ENCODE assay signal across 26 cellular contexts in genomic region chr3:78140274-78140673, GRCh38.
DNase-seq lines count a peak whose midpoint lies in the region; ATAC-seq and TF ChIP-seq lines count a peak whose summit lies in the region.
"Had no signal": no experiment of that assay in that cellular context is flagged by ENCODE, and none has a peak within 500 bp of the region (broad histone marks: within the 10 kb centered on the region; RNA-seq: fewer than 3 reads in every experiment).

No MANE protein-coding gene starts in this region.

- no peak overlapping the region for H3K23ac ChIP-seq in mesenchymal stem cell (ENCODE audit: low read length in 2 of 2)

- H2AK5ac ChIP-seq in mesenchymal stem cell (ENCODE audit: low read length, severe bottlenecking) = no peak overlapping the region

- H3K27ac ChIP-seq in SJSA1 = peak overlapping the region; percentile 59; the same call in 1 of the 2 replicates
- H3K27ac ChIP-seq in mesenchymal stem cell (ENCODE audit: low read length, poor library complexity, severe bottlenecking) = no peak overlapping the region
- H3K27ac ChIP-seq: left lung, neural progenitor cell, parathyroid adenoma, PC-9, right atrium auricular region, thoracic aorta had no signal

- H4K91ac ChIP-seq in mesenchymal stem cell (ENCODE audit: low read length) = no peak overlapping the region

- H3K27me3 ChIP-seq in SJSA1 (replicated peaks) (no peaks in the 10 kb centered on the region), mesenchymal stem cell (ENCODE audit: control insufficient read depth in 1 of 2, insufficient read depth in 1 of 2, low read length in 2 of 2) (no peaks in the 10 kb centered on the region)
- H3K27me3 ChIP-seq: left lung, neural progenitor cell, right atrium auricular region had no signal

- H3K9ac ChIP-seq in mesenchymal stem cell (ENCODE audit: low read length) = no peak overlapping the region
- H3K9ac ChIP-seq: neural progenitor cell, parathyroid adenoma had no signal

- peak; percentile 50 for TF ChIP-seq CTCF in choroid plexus epithelial cell (conservative IDR thresholded peaks at IDR 0.05; ENCODE audit: low read depth, low read length)

- H3K4me1 ChIP-seq in SJSA1 (replicated peaks) (peaks cover 34% of the 10 kb centered on the region), mesenchymal stem cell (ENCODE audit: control insufficient read depth, insufficient read depth, low read depth, low read length) (no peaks in the 10 kb centered on the region)
- H3K4me1 ChIP-seq: left lung, neural progenitor cell, parathyroid adenoma, right atrium auricular region had no signal

- H3K79me1 ChIP-seq in mesenchymal stem cell (replicated peaks; ENCODE audit: low read length, poor library complexity, severe bottlenecking) = no peaks in the 10 kb centered on the region

- no peak overlapping the region for H2BK15ac ChIP-seq in mesenchymal stem cell (ENCODE audit: low read depth, poor library complexity, severe bottlenecking)

- no peak overlapping the region for H4K8ac ChIP-seq in mesenchymal stem cell (ENCODE audit: low read length)

- H3K9me3 ChIP-seq in SJSA1 (replicated peaks) = no peaks in the 10 kb centered on the region
- no peaks in the 10 kb centered on the region for H3K9me3 ChIP-seq in mesenchymal stem cell (ENCODE audit: control insufficient read depth, low read length)
- H3K9me3 ChIP-seq: right atrium auricular region, thoracic aorta had no signal

- DNase-seq in ELR (ENCODE audit: low read depth) (peak; percentile 23), SJSA1 (ENCODE audit: low read depth in 1 of 2, low spot score in 2 of 2) (no peak), choroid plexus epithelial cell (ENCODE audit: low read depth) (peak; percentile 53), mesenchymal stem cell (peak; percentile 19), NOMO-1 treated with dmso at 0.1 percent for 144 hours (lab: John Stamatoyannopoulos, UW; ENCODE audit: unreplicated experiment) (no peak), posterior cingulate gyrus (no peak)
- DNase-seq: activated CD4-positive, alpha-beta T cell treated with anti-CD3 and anti-CD28 coated beads, Interleukin-2, amount 50 U/mL, for 1 hour; activated CD4-positive, CD25-positive, alpha-beta regulatory T cell; activated effector memory CD4-positive, alpha-beta T cell treated with anti-CD3 and anti-CD28 coated beads, Interleukin-2, amount 50 U/mL, for 16 hours; activated T-cell treated with anti-CD3 and anti-CD28 coated beads, Interleukin-2, amount 50 U/mL, for 24 hours; aorta; DMS153; glutamatergic neuron; left lung; NCI-H1048; NCI-H187; NCI-H524; PC-9; stimulated activated CD4-positive, alpha-beta T cell treated with anti-CD3 and anti-CD28 coated beads, Interleukin-1b, Interleukin-23, amount 100 ng/mL, for 48 hours had no signal

- H2BK12ac ChIP-seq in mesenchymal stem cell (ENCODE audit: low read length in 2 of 2) = no peak overlapping the region

- no peak overlapping the region for H3K18ac ChIP-seq in mesenchymal stem cell (ENCODE audit: low read depth in 1 of 2, low read length in 2 of 2)

- no peak overlapping the region for H3K14ac ChIP-seq in mesenchymal stem cell (ENCODE audit: low read length in 2 of 2)

- H2AFZ ChIP-seq in mesenchymal stem cell (ENCODE audit: low read depth, low read length) = no peak overlapping the region
- H2AFZ ChIP-seq: neural progenitor cell, parathyroid adenoma, PC-9 had no signal

- H3K4me3 ChIP-seq in SJSA1 (no peak overlapping the region), choroid plexus epithelial cell (ENCODE audit: low read depth, low read length) (no peak overlapping the region), mesenchymal stem cell (ENCODE audit: insufficient read depth in 1 of 2, low read depth in 1 of 2, low read length in 2 of 2) (no peak overlapping the region)
- H3K4me3 ChIP-seq: left lung, neural progenitor cell, PC-9, right atrium auricular region, thoracic aorta had no signal

- no peak for ATAC-seq in GM21723 (IDR thresholded peaks at IDR 0.05; ENCODE audit: unreplicated experiment)
- ATAC-seq: left lung, Right ventricle myocardium inferior, SK-N-SH treated with all-trans-retinoic acid at 6 μM for 48 hours had no signal

- H3K4me2 ChIP-seq in mesenchymal stem cell (ENCODE audit: low read length, poor library complexity, severe bottlenecking) = no peak overlapping the region
- H3K4me2 ChIP-seq: neural progenitor cell, PC-9 had no signal

- H2BK5ac ChIP-seq in mesenchymal stem cell (ENCODE audit: low read depth, low read length, poor library complexity, severe bottlenecking) = no peak overlapping the region

- H3K4ac ChIP-seq in mesenchymal stem cell (ENCODE audit: low read depth in 1 of 2, low read length in 2 of 2) = no peak overlapping the region

- H2BK120ac ChIP-seq in mesenchymal stem cell (ENCODE audit: low read depth, low read length) = no peak overlapping the region

- no peaks in the 10 kb centered on the region for H3K36me3 ChIP-seq in SJSA1
- H3K36me3 ChIP-seq in mesenchymal stem cell (ENCODE audit: control insufficient read depth in 1 of 2, insufficient read depth in 2 of 2, low read depth in 1 of 2, low read length in 2 of 2) = no peaks in the 10 kb centered on the region
- H3K36me3 ChIP-seq: left lung, neural progenitor cell, right atrium auricular region, thoracic aorta had no signal

- intact Hi-C loops in posterior cingulate gyrus (cut with DNase I) = no loop called here

- no CpG with 5 or more reads among the region's 3 CpGs for WGBS in mesenchymal stem cell

Comparison
In these comparisons a context has a peak if more than half of its experiments do, and no peak if none do; other contexts are left out.
1. DNase-seq: peak in ELR (single experiment), choroid plexus epithelial cell (single experiment) and mesenchymal stem cell (single experiment); none in SJSA1 (0 of 2), NOMO-1 treated with dmso at 0.1 percent for 144 hours (single experiment) and posterior cingulate gyrus (0 of 10).